ENCODE assay signal across 20 cellular contexts in the genomic region with DNA sequence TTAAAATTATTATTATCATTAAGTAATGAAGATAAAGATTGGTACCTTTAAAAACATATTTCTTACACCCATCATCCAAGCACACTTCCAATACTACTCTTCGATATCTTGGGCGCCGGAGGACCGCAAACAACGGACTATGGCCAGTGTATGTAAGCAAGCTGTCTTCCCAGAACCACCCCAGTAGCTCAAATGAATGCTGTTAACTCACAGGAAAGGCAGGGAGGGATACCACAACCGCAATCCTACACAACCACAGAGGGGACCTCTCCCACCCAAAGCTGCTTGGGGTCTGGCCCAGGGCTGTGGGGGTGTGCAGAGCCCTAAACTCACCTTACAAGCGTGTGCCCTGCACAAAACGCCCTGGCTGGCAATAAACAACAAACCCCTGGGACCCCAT.
"Had no signal": no experiment of that assay in that cellular context is flagged by ENCODE, and none has a peak within 500 bp of the region (broad histone marks: within the 10 kb centered on the region; RNA-seq: fewer than 3 reads in every experiment).

No MANE protein-coding gene starts in this region.

- H3K9me3 ChIP-seq: lower lobe of right lung, prostate gland, right atrium auricular region, thoracic aorta, tibial nerve had no signal

- ATAC-seq: effector memory CD8-positive, alpha-beta T cell; left colon; left ventricle myocardium superior; lower lobe of right lung; natural killer cell treated with Interleukin-12 subunit alpha and Interleukin-12 subunit beta and Interleukin-15 and Interleukin-18, amount 100 ng/mL, for 72 hours; sciatic nerve; stimulated activated effector memory CD8-positive, alpha-beta T cell treated with anti-CD3 and anti-CD28 coated beads, Interleukin-12 subunit alpha, Interleukin-12 subunit beta, amount 100 ng/mL, for 72 hours had no signal

- H3K36me3 ChIP-seq: lower lobe of right lung, prostate gland, right atrium auricular region, thoracic aorta had no signal

- H3K9me3 Mint-ChIP-seq: effector memory CD8-positive, alpha-beta T cell; immature natural killer cell; naive B cell; natural killer cell treated with Interleukin-12 subunit alpha and Interleukin-12 subunit beta and Interleukin-15 and Interleukin-18, amount 100 ng/mL, for 72 hours; stimulated activated effector memory CD8-positive, alpha-beta T cell treated with anti-CD3 and anti-CD28 coated beads, Interleukin-12 subunit alpha, Interleukin-12 subunit beta, amount 100 ng/mL, for 72 hours had no signal

- DNase-seq: cerebellar nuclear complex; cortex of kidney; effector memory CD8-positive, alpha-beta T cell; hypothalamus; immature natural killer cell; left colon; left ventricle myocardium superior; lower lobe of right lung; naive B cell; stimulated activated CD4-positive, alpha-beta T cell treated with anti-CD3 and anti-CD28 coated beads, Interleukin-2, amount 100 ng/mL, for 24 hours; stimulated activated CD4-positive, alpha-beta T cell treated with anti-CD3 and anti-CD28 coated beads, Interleukin-4, amount 100 ng/mL, for 24 hours; stimulated activated naive CD4-positive, alpha-beta T cell treated with Interleukin-2 at 50 U/mL for 16 hours had no signal

- H3K27ac Mint-ChIP-seq: effector memory CD8-positive, alpha-beta T cell; naive B cell; natural killer cell treated with Interleukin-12 subunit alpha and Interleukin-12 subunit beta and Interleukin-15 and Interleukin-18, amount 100 ng/mL, for 72 hours; stimulated activated effector memory CD8-positive, alpha-beta T cell treated with anti-CD3 and anti-CD28 coated beads, Interleukin-12 subunit alpha, Interleukin-12 subunit beta, amount 100 ng/mL, for 72 hours had no signal

- H3K36me3 Mint-ChIP-seq: naive B cell; natural killer cell treated with Interleukin-12 subunit alpha and Interleukin-12 subunit beta and Interleukin-15 and Interleukin-18, amount 100 ng/mL, for 72 hours had no signal

- H3K4me1 Mint-ChIP-seq: naive B cell had no signal

- H3K4me3 ChIP-seq: lower lobe of right lung, prostate gland, right atrium auricular region, smooth muscle cell, thoracic aorta, tibial nerve had no signal

- H3K27ac ChIP-seq: lower lobe of right lung, prostate gland, right atrium auricular region, thoracic aorta, tibial nerve had no signal

- H3K4me1 ChIP-seq: lower lobe of right lung, prostate gland, right atrium auricular region, tibial nerve had no signal

- H3K27me3 ChIP-seq: right atrium auricular region, tibial nerve had no signal

- H3K27me3 Mint-ChIP-seq: naive B cell; natural killer cell treated with Interleukin-12 subunit alpha and Interleukin-12 subunit beta and Interleukin-15 and Interleukin-18, amount 100 ng/mL, for 72 hours had no signal

- H3K4me3 Mint-ChIP-seq: effector memory CD8-positive, alpha-beta T cell; immature natural killer cell; naive B cell; natural killer cell treated with Interleukin-12 subunit alpha and Interleukin-12 subunit beta and Interleukin-15 and Interleukin-18, amount 100 ng/mL, for 72 hours; stimulated activated effector memory CD8-positive, alpha-beta T cell treated with anti-CD3 and anti-CD28 coated beads, Interleukin-12 subunit alpha, Interleukin-12 subunit beta, amount 100 ng/mL, for 72 hours had no signal
